In genomic region chr16:62638964-62639861, GRCh38 we compare ENCODE assay signal across 15 cellular contexts.
DNase-seq lines count a peak whose midpoint lies in the region; ATAC-seq and TF ChIP-seq lines count a peak whose summit lies in the region.
"Had no signal": no experiment of that assay in that cellular context is flagged by ENCODE, and none has a peak within 500 bp of the region (broad histone marks: within the 10 kb centered on the region; RNA-seq: fewer than 3 reads in every experiment).

No MANE protein-coding gene starts in this region.

- 69 to 73% methylated on average over 5 of the region's 5 CpGs for WGBS in thyroid gland, 2 donors

- H3K36me3 Mint-ChIP-seq in activated naive CD4-positive, alpha-beta T cell treated with anti-CD3 and anti-CD28 coated beads, Interleukin-2, amount 10 ng/mL, durations not matched to agents 7 days and 5 days = no peaks in the 10 kb centered on the region
- no peaks in the 10 kb centered on the region for H3K36me3 Mint-ChIP-seq in stimulated activated effector memory CD8-positive, alpha-beta T cell treated with anti-CD3 and anti-CD28 coated beads, Interleukin-12 subunit alpha, Interleukin-12 subunit beta, amount 100 ng/mL, for 72 hours

- no peak overlapping the region for H3K27ac ChIP-seq in thyroid gland
- H3K27ac ChIP-seq: A549, WERI-Rb-1 had no signal

- CTCF ChIA-PET in activated naive CD4-positive, alpha-beta T cell treated with anti-CD3 and anti-CD28 coated beads, Interleukin-2, amount 10 ng/mL, durations not matched to agents 7 days and 5 days (lab: Charles Lee) = no interaction called here

- no peak for TF ChIP-seq CTCF in thyroid gland (IDR thresholded peaks at IDR 0.05)

- H3K27me3 ChIP-seq in thyroid gland = no peaks in the 10 kb centered on the region

- DNase-seq in activated naive CD4-positive, alpha-beta T cell treated with anti-CD3 and anti-CD28 coated beads, Interleukin-2, amount 10 ng/mL, durations not matched to agents 7 days and 5 days = no peak
- no peak for DNase-seq in activated naive CD4-positive, alpha-beta T cell treated with anti-CD3 and anti-CD28 coated beads, Interleukin-2, amount 50 U/mL, for 16 hours
- no peak for DNase-seq in stimulated activated effector memory CD8-positive, alpha-beta T cell treated with anti-CD3 and anti-CD28 coated beads, Interleukin-12 subunit alpha, Interleukin-12 subunit beta, amount 100 ng/mL, for 72 hours (ENCODE audit: low spot score in 2 of 2)
- no peak for DNase-seq in activated CD4-positive, CD25-positive, alpha-beta regulatory T cell treated with anti-CD3 and anti-CD28 coated beads, Interleukin-2, amount 50 U/mL, for 72 hours
- no peak for DNase-seq in stimulated activated naive CD8-positive, alpha-beta T cell treated with anti-CD3 and anti-CD28 coated beads, Interleukin-15, amount 100 ng/mL, for 72 hours
- DNase-seq in thyroid gland = no peak
- DNase-seq: activated naive CD4-positive, alpha-beta T cell treated with Interleukin-2 at 50 U/mL for 16 hours; PC-3; stimulated activated CD4-positive, alpha-beta T cell treated with anti-CD3 and anti-CD28 coated beads, Interleukin-12 subunit alpha, Interleukin-12 subunit beta, amount 100 ng/mL, for 4 hours; stimulated activated naive CD4-positive, alpha-beta T cell treated with Interleukin-2 at 50 U/mL for 16 hours; WERI-Rb-1 had no signal

- no peak for TF ChIP-seq POLR2A in thyroid gland (IDR thresholded peaks at IDR 0.05)

- no peaks in the 10 kb centered on the region for H3K27me3 Mint-ChIP-seq in activated naive CD4-positive, alpha-beta T cell treated with anti-CD3 and anti-CD28 coated beads, Interleukin-2, amount 10 ng/mL, durations not matched to agents 7 days and 5 days
- no peaks in the 10 kb centered on the region for H3K27me3 Mint-ChIP-seq in stimulated activated naive CD8-positive, alpha-beta T cell treated with anti-CD3 and anti-CD28 coated beads, Interleukin-15, amount 100 ng/mL, for 72 hours
- H3K27me3 Mint-ChIP-seq: dendritic cell treated with granulocyte-macrophage colony-stimulating factor and Interleukin-4, amounts not matched to agents 40 ng/mL and 50 ng/mL, for 4 days had no signal

- peaks cover 12% of the 10 kb centered on the region for H3K4me1 Mint-ChIP-seq in activated naive CD4-positive, alpha-beta T cell treated with anti-CD3 and anti-CD28 coated beads, Interleukin-2, amount 10 ng/mL, durations not matched to agents 7 days and 5 days
- H3K4me1 Mint-ChIP-seq in stimulated activated effector memory CD8-positive, alpha-beta T cell treated with anti-CD3 and anti-CD28 coated beads, Interleukin-12 subunit alpha, Interleukin-12 subunit beta, amount 100 ng/mL, for 72 hours = no peaks in the 10 kb centered on the region
- no peaks in the 10 kb centered on the region for H3K4me1 Mint-ChIP-seq in stimulated activated naive CD8-positive, alpha-beta T cell treated with anti-CD3 and anti-CD28 coated beads, Interleukin-15, amount 100 ng/mL, for 72 hours

- H3K27ac Mint-ChIP-seq in activated naive CD4-positive, alpha-beta T cell treated with anti-CD3 and anti-CD28 coated beads, Interleukin-2, amount 10 ng/mL, durations not matched to agents 7 days and 5 days = peak overlapping the region; percentile 81
- H3K27ac Mint-ChIP-seq in stimulated activated effector memory CD8-positive, alpha-beta T cell treated with anti-CD3 and anti-CD28 coated beads, Interleukin-12 subunit alpha, Interleukin-12 subunit beta, amount 100 ng/mL, for 72 hours = no peak overlapping the region
- H3K27ac Mint-ChIP-seq in stimulated activated naive CD8-positive, alpha-beta T cell treated with anti-CD3 and anti-CD28 coated beads, Interleukin-15, amount 100 ng/mL, for 72 hours = no peak overlapping the region
- H3K27ac Mint-ChIP-seq: dendritic cell treated with granulocyte-macrophage colony-stimulating factor and Interleukin-4, amounts not matched to agents 40 ng/mL and 50 ng/mL, for 4 days had no signal

- H3K9me3 Mint-ChIP-seq in activated naive CD4-positive, alpha-beta T cell treated with anti-CD3 and anti-CD28 coated beads, Interleukin-2, amount 10 ng/mL, durations not matched to agents 7 days and 5 days = peaks cover 11% of the 10 kb centered on the region
- H3K9me3 Mint-ChIP-seq in stimulated activated effector memory CD8-positive, alpha-beta T cell treated with anti-CD3 and anti-CD28 coated beads, Interleukin-12 subunit alpha, Interleukin-12 subunit beta, amount 100 ng/mL, for 72 hours = peaks cover 19% of the 10 kb centered on the region
- H3K9me3 Mint-ChIP-seq in stimulated activated naive CD8-positive, alpha-beta T cell treated with anti-CD3 and anti-CD28 coated beads, Interleukin-15, amount 100 ng/mL, for 72 hours = peaks cover 15 to 28% of the 10 kb centered on the region in 2 donors

- H3K4me3 ChIP-seq in thyroid gland (replicated peaks in 1 of 3) = no peak overlapping the region
- H3K4me3 ChIP-seq: A549 had no signal

- intact Hi-C loops in thyroid gland (cut with DNase I) = no loop called here

- no peak overlapping the region for H3K4me3 Mint-ChIP-seq in activated naive CD4-positive, alpha-beta T cell treated with anti-CD3 and anti-CD28 coated beads, Interleukin-2, amount 10 ng/mL, durations not matched to agents 7 days and 5 days
- H3K4me3 Mint-ChIP-seq in stimulated activated effector memory CD8-positive, alpha-beta T cell treated with anti-CD3 and anti-CD28 coated beads, Interleukin-12 subunit alpha, Interleukin-12 subunit beta, amount 100 ng/mL, for 72 hours = no peak overlapping the region
- no peak overlapping the region for H3K4me3 Mint-ChIP-seq in stimulated activated naive CD8-positive, alpha-beta T cell treated with anti-CD3 and anti-CD28 coated beads, Interleukin-15, amount 100 ng/mL, for 72 hours
- H3K4me3 Mint-ChIP-seq: dendritic cell treated with granulocyte-macrophage colony-stimulating factor and Interleukin-4, amounts not matched to agents 40 ng/mL and 50 ng/mL, for 4 days had no signal

- no peaks in the 10 kb centered on the region for H3K36me3 ChIP-seq in thyroid gland
- H3K36me3 ChIP-seq: WERI-Rb-1 had no signal

- ATAC-seq in HG02571 (IDR thresholded peaks at IDR 0.05; ENCODE audit: unreplicated experiment) (peak; percentile 71), HG03520 (IDR thresholded peaks at IDR 0.05; ENCODE audit: unreplicated experiment) (peak; percentile 61)
- ATAC-seq in stimulated activated effector memory CD8-positive, alpha-beta T cell treated with anti-CD3 and anti-CD28 coated beads, Interleukin-12 subunit alpha, Interleukin-12 subunit beta, amount 100 ng/mL, for 72 hours = peak; percentile 40
- ATAC-seq in stimulated activated naive CD8-positive, alpha-beta T cell treated with anti-CD3 and anti-CD28 coated beads, Interleukin-15, amount 100 ng/mL, for 72 hours = no peak
- ATAC-seq: A549, PC-3 had no signal

- H3K9me3 ChIP-seq in thyroid gland = no peaks in the 10 kb centered on the region
- H3K9me3 ChIP-seq: A549 had no signal

- H3K4me1 ChIP-seq in thyroid gland = no peaks in the 10 kb centered on the region
- H3K4me1 ChIP-seq: A549 had no signal
